Comparison of ENCODE assay signal across 1 cellular context in the genomic region with DNA sequence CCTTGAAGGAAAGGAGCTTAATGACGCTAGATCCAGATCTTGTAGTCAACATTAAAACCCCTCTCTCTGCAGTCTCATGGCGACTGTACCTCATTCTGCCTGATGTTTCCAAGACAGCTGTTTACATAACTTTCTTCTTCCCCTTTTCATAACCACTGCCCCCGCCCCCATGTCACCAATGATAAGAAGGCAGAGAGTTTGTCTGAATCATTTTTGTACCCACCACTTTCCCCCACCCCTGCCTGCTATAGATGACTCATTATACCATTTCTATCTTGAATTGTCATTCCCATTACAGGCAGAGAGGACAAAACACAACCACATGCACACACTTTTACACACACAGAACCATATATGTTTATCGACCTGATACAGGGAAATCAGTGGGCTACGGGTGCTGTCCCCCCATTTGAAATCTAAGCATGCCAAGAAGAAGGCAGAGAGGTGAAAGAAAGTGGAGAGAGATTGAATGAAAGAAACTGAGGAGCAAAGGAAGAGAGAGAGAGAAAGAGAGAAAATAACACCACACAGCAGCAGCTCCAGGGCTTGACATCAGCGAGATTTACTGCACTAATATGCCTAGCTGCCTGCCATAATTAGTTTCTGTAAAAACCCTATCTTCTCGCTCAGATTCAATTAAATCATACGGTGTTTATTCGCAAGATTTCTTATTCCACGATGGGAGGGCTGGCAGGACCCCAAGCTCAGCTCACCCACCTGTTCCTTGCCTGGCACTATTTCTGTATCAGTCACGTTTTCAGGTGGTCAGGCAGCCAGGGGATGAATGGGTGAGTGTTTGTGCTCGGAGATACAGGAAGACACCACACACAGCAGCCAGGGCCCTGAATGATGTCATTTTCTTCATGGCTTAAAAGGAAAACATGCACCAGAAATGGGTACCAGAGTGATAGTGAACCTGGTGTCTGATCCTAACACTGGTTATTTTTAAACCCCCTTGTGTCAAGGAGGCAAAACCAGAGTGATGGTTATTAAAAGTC.
A peak's percentile ranks its signal among the peaks of the same experiment; 100 is the strongest.
TF ChIP-seq lines count a peak whose summit lies in the region.

No MANE protein-coding gene starts in this region.

TF ChIP-seq in K562, 482 proteins besides CTCF, POLR2A, EP300 and RAD21 (continued from another document and continues in another):
- TF ChIP-seq POLR3G (IDR thresholded peaks at IDR 0.05; ENCODE audit: extremely low read depth, insufficient read length, insufficient replicate concordance) (no peak), NUFIP1 (IDR thresholded peaks at IDR 0.05; ENCODE audit: partially characterized antibody) (no peak), NFXL1 (CRISPR knock-in tag; IDR thresholded peaks at IDR 0.05) (no peak), KAT7 (CRISPR knock-in tag; IDR thresholded peaks at IDR 0.05; ENCODE audit: borderline replicate concordance) (no peak), DDX20 (tag; IDR thresholded peaks at IDR 0.05; ENCODE audit: low read depth) (no peak), CBX8 (IDR thresholded peaks at IDR 0.05; ENCODE audit: borderline replicate concordance, extremely low read depth, low read depth, low read length, poor library complexity, severe bottlenecking) (no peak), KDM2B (CRISPR knock-in tag; IDR thresholded peaks at IDR 0.05) (no peak), CREBBP (IDR thresholded peaks at IDR 0.05; ENCODE audit: low read depth, low read length) (no peak), ZNF133 (CRISPR knock-in tag; IDR thresholded peaks at IDR 0.05) (no peak), EHMT2 (IDR thresholded peaks at IDR 0.05) (no peak), PTBP1 (IDR thresholded peaks at IDR 0.05; ENCODE audit: low read depth, low read length) (no peak)
- TF ChIP-seq, protein P1, sequence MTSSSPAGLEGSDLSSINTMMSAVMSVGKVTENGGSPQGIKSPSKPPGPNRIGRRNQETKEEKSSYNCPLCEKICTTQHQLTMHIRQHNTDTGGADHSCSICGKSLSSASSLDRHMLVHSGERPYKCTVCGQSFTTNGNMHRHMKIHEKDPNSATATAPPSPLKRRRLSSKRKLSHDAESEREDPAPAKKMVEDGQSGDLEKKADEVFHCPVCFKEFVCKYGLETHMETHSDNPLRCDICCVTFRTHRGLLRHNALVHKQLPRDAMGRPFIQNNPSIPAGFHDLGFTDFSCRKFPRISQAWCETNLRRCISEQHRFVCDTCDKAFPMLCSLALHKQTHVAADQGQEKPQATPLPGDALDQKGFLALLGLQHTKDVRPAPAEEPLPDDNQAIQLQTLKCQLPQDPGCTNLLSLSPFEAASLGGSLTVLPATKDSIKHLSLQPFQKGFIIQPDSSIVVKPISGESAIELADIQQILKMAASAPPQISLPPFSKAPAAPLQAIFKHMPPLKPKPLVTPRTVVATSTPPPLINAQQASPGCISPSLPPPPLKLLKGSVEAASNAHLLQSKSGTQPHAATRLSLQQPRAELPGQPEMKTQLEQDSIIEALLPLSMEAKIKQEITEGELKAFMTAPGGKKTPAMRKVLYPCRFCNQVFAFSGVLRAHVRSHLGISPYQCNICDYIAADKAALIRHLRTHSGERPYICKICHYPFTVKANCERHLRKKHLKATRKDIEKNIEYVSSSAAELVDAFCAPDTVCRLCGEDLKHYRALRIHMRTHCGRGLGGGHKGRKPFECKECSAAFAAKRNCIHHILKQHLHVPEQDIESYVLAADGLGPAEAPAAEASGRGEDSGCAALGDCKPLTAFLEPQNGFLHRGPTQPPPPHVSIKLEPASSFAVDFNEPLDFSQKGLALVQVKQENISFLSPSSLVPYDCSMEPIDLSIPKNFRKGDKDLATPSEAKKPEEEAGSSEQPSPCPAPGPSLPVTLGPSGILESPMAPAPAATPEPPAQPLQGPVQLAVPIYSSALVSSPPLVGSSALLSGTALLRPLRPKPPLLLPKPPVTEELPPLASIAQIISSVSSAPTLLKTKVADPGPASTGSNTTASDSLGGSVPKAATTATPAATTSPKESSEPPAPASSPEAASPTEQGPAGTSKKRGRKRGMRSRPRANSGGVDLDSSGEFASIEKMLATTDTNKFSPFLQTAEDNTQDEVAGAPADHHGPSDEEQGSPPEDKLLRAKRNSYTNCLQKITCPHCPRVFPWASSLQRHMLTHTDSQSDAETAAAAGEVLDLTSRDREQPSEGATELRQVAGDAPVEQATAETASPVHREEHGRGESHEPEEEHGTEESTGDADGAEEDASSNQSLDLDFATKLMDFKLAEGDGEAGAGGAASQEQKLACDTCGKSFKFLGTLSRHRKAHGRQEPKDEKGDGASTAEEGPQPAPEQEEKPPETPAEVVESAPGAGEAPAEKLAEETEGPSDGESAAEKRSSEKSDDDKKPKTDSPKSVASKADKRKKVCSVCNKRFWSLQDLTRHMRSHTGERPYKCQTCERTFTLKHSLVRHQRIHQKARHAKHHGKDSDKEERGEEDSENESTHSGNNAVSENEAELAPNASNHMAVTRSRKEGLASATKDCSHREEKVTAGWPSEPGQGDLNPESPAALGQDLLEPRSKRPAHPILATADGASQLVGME (CRISPR knock-in tag; IDR thresholded peaks at IDR 0.05), result no peak
- TF ChIP-seq, protein P2, sequence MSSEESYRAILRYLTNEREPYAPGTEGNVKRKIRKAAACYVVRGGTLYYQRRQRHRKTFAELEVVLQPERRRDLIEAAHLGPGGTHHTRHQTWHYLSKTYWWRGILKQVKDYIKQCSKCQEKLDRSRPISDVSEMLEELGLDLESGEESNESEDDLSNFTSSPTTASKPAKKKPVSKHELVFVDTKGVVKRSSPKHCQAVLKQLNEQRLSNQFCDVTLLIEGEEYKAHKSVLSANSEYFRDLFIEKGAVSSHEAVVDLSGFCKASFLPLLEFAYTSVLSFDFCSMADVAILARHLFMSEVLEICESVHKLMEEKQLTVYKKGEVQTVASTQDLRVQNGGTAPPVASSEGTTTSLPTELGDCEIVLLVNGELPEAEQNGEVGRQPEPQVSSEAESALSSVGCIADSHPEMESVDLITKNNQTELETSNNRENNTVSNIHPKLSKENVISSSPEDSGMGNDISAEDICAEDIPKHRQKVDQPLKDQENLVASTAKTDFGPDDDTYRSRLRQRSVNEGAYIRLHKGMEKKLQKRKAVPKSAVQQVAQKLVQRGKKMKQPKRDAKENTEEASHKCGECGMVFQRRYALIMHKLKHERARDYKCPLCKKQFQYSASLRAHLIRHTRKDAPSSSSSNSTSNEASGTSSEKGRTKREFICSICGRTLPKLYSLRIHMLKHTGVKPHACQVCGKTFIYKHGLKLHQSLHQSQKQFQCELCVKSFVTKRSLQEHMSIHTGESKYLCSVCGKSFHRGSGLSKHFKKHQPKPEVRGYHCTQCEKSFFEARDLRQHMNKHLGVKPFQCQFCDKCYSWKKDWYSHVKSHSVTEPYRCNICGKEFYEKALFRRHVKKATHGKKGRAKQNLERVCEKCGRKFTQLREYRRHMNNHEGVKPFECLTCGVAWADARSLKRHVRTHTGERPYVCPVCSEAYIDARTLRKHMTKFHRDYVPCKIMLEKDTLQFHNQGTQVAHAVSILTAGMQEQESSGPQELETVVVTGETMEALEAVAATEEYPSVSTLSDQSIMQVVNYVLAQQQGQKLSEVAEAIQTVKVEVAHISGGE (CRISPR knock-in tag; IDR thresholded peaks at IDR 0.05), result no peak; a peak in 1 of 6 replicates
- TF ChIP-seq, protein P3, sequence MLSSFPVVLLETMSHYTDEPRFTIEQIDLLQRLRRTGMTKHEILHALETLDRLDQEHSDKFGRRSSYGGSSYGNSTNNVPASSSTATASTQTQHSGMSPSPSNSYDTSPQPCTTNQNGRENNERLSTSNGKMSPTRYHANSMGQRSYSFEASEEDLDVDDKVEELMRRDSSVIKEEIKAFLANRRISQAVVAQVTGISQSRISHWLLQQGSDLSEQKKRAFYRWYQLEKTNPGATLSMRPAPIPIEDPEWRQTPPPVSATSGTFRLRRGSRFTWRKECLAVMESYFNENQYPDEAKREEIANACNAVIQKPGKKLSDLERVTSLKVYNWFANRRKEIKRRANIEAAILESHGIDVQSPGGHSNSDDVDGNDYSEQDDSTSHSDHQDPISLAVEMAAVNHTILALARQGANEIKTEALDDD (IDR thresholded peaks at IDR 0.05), result peak; percentile 51; the same call in 1 of the 2 replicates
- TF ChIP-seq, protein P4, sequence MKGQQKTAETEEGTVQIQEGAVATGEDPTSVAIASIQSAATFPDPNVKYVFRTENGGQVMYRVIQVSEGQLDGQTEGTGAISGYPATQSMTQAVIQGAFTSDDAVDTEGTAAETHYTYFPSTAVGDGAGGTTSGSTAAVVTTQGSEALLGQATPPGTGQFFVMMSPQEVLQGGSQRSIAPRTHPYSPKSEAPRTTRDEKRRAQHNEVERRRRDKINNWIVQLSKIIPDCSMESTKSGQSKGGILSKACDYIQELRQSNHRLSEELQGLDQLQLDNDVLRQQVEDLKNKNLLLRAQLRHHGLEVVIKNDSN (CRISPR knock-in tag; IDR thresholded peaks at IDR 0.05), result no peak
- TF ChIP-seq, protein P5, sequence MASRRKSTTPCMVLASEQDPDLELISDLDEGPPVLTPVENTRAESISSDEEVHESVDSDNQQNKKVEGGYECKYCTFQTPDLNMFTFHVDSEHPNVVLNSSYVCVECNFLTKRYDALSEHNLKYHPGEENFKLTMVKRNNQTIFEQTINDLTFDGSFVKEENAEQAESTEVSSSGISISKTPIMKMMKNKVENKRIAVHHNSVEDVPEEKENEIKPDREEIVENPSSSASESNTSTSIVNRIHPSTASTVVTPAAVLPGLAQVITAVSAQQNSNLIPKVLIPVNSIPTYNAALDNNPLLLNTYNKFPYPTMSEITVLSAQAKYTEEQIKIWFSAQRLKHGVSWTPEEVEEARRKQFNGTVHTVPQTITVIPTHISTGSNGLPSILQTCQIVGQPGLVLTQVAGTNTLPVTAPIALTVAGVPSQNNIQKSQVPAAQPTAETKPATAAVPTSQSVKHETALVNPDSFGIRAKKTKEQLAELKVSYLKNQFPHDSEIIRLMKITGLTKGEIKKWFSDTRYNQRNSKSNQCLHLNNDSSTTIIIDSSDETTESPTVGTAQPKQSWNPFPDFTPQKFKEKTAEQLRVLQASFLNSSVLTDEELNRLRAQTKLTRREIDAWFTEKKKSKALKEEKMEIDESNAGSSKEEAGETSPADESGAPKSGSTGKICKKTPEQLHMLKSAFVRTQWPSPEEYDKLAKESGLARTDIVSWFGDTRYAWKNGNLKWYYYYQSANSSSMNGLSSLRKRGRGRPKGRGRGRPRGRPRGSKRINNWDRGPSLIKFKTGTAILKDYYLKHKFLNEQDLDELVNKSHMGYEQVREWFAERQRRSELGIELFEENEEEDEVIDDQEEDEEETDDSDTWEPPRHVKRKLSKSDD (conservative IDR thresholded peaks at IDR 0.05; ENCODE audit: low read length), result no peak
- TF ChIP-seq, protein P6, sequence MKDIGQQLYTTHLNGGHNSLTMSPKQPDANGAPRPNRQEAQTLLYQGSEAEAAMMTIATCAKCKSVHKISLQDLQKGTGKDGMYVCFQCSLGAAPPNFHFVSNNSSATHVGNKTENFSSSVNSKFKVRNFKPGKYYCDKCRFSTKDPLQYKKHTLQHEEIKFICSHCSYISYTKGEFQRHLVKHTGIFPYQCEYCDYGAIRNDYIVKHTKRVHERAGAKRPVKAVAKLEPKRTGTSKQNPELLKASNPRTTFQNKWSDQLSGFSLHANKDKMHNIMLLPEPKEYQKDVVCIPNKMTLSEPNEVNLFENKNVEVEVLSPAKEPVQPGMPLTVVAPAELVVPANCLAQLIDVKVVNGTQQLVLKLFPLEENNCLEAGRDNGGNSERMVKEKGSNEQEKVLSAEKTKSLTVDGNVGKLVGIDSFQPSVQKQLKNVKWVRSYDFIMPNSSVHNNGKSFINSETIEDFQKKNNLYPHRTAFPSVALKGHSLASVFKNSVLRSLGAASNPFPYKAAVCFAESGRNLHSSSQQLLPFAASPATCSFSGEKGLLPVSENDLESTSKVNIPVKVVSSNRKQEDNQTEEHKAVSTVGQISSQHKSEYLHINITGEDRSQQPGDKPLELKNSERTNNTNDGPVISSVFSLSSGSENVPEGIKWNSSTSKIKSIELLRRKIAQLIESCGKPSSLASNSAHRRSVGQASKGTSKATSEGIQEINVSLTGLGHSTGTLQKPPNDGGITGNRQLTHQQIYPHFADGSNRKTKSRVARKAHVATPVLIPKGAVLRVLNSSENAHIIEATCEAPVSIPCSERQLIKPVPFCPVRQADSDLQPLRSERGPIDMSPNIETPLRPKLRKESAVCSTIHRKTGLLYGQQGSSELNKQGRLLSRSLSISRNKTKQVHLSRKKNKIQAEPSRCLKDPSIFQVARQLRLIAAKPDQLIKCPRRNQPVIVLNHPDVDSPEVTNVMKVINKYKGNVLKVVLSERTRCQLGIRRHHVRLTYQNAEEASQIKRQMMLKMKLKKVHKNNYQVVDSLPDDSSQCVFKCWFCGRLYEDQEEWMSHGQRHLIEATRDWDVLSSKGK (CRISPR knock-in tag; IDR thresholded peaks at IDR 0.05), result no peak
- TF ChIP-seq, protein P7, sequence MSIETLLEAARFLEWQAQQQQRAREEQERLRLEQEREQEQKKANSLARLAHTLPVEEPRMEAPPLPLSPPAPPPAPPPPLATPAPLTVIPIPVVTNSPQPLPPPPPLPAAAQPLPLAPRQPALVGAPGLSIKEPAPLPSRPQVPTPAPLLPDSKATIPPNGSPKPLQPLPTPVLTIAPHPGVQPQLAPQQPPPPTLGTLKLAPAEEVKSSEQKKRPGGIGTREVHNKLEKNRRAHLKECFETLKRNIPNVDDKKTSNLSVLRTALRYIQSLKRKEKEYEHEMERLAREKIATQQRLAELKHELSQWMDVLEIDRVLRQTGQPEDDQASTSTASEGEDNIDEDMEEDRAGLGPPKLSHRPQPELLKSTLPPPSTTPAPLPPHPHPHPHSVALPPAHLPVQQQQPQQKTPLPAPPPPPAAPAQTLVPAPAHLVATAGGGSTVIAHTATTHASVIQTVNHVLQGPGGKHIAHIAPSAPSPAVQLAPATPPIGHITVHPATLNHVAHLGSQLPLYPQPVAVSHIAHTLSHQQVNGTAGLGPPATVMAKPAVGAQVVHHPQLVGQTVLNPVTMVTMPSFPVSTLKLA (conservative IDR thresholded peaks at IDR 0.05), result peak in 1 of 2 experiments; percentile 45; a peak in 2 of 4 replicates
- TF ChIP-seq, protein P8, sequence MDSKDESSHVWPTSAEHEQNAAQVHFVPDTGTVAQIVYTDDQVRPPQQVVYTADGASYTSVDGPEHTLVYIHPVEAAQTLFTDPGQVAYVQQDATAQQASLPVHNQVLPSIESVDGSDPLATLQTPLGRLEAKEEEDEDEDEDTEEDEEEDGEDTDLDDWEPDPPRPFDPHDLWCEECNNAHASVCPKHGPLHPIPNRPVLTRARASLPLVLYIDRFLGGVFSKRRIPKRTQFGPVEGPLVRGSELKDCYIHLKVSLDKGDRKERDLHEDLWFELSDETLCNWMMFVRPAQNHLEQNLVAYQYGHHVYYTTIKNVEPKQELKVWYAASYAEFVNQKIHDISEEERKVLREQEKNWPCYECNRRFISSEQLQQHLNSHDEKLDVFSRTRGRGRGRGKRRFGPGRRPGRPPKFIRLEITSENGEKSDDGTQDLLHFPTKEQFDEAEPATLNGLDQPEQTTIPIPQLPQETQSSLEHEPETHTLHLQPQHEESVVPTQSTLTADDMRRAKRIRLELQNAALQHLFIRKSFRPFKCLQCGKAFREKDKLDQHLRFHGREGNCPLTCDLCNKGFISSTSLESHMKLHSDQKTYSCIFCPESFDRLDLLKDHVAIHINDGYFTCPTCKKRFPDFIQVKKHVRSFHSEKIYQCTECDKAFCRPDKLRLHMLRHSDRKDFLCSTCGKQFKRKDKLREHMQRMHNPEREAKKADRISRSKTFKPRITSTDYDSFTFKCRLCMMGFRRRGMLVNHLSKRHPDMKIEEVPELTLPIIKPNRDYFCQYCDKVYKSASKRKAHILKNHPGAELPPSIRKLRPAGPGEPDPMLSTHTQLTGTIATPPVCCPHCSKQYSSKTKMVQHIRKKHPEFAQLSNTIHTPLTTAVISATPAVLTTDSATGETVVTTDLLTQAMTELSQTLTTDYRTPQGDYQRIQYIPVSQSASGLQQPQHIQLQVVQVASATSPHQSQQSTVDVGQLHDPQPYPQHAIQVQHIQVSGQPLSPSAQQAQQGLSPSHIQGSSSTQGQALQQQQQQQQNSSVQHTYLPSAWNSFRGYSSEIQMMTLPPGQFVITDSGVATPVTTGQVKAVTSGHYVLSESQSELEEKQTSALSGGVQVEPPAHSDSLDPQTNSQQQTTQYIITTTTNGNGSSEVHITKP (IDR thresholded peaks at IDR 0.05; ENCODE audit: partially characterized antibody), result no peak
